In genomic region chr11:47052165-47052564, GRCh38 we compare ENCODE assay signal across 13 cellular contexts.
DNase-seq lines count a peak whose midpoint lies in the region; ATAC-seq and TF ChIP-seq lines count a peak whose summit lies in the region.
"Had no signal": no experiment of that assay in that cellular context is flagged by ENCODE, and none has a peak within 500 bp of the region (broad histone marks: within the 10 kb centered on the region; RNA-seq: fewer than 3 reads in every experiment).

No MANE protein-coding gene starts in this region.

- DNase-seq in adipocyte (ENCODE audit: low read depth) (no peak), fibroblast of the aortic adventitia (ENCODE audit: low read depth) (peak; percentile 76), uterus (no peak), mucosa of descending colon (no peak), NCI-H82 treated with DMSO at 0.1 percent for 48 hours (lab: John Stamatoyannopoulos, UW; ENCODE audit: unreplicated experiment) (no peak)
- DNase-seq: ACHN; CD4-positive, CD25-positive, alpha-beta regulatory T cell; GM23248 had no signal

- no peaks in the 10 kb centered on the region for H3K9me3 ChIP-seq in adipocyte (ENCODE audit: control insufficient read depth, low read length)
- no peaks in the 10 kb centered on the region for H3K9me3 ChIP-seq in muscle layer of colon (ENCODE audit: low read length)
- no peaks in the 10 kb centered on the region for H3K9me3 ChIP-seq in uterus
- H3K9me3 ChIP-seq in mucosa of descending colon = no peaks in the 10 kb centered on the region

- ATAC-seq in mucosa of descending colon = no peak
- no peak for ATAC-seq in HG03025 (IDR thresholded peaks at IDR 0.05; ENCODE audit: low FRiP score, unreplicated experiment)
- ATAC-seq: HCT116 had no signal

- H3K27me3 ChIP-seq in adipocyte (replicated peaks; ENCODE audit: control insufficient read depth, insufficient read depth, low read length) (no peaks in the 10 kb centered on the region), muscle layer of colon (ENCODE audit: control insufficient read depth in 1 of 2, insufficient read depth in 2 of 2, low read length in 2 of 2) (no peaks in the 10 kb centered on the region), uterus (no peaks in the 10 kb centered on the region)
- H3K27me3 ChIP-seq: BLaER1 treated with 17β-estradiol and CSF1 and Interleukin-3, amounts not matched to agents 10 nM and 100 nM had no signal

- H3K27ac ChIP-seq in muscle layer of colon (ENCODE audit: low read depth, low read length) = peak overlapping the region; percentile 32
- H3K27ac ChIP-seq in uterus = peak overlapping the region; percentile 15 to 19
- H3K27ac ChIP-seq: BLaER1 treated with 17β-estradiol and CSF1 and Interleukin-3, amounts not matched to agents 10 nM and 100 nM; GM23248; HL-60 had no signal

- TF ChIP-seq POLR2A in uterus (IDR thresholded peaks at IDR 0.05) = no peak

- H3K4me1 ChIP-seq in adipocyte (ENCODE audit: control insufficient read depth, insufficient read depth, low read length) = peaks cover 43% of the 10 kb centered on the region
- peaks cover 26% of the 10 kb centered on the region for H3K4me1 ChIP-seq in muscle layer of colon (ENCODE audit: insufficient read depth, low read length)
- no peaks in the 10 kb centered on the region for H3K4me1 ChIP-seq in uterus
- H3K4me1 ChIP-seq in mucosa of descending colon (ENCODE audit: low read depth) = no peaks in the 10 kb centered on the region

- TF ChIP-seq CTCF in fibroblast of the aortic adventitia (IDR thresholded peaks at IDR 0.05; ENCODE audit: insufficient read depth, low read length) (no peak), uterus (IDR thresholded peaks at IDR 0.05) (no peak), mucosa of descending colon (IDR thresholded peaks at IDR 0.05) (no peak)

- H3K36me3 ChIP-seq in adipocyte (ENCODE audit: control insufficient read depth, insufficient read depth, low read length, severe bottlenecking) = no peaks in the 10 kb centered on the region
- H3K36me3 ChIP-seq in muscle layer of colon (ENCODE audit: insufficient read depth, low read length) = no peaks in the 10 kb centered on the region
- H3K36me3 ChIP-seq in uterus = no peaks in the 10 kb centered on the region
- H3K36me3 ChIP-seq in mucosa of descending colon (ENCODE audit: low read depth) = no peaks in the 10 kb centered on the region

- H3K9ac ChIP-seq in adipocyte (ENCODE audit: low read length) (no peak overlapping the region), muscle layer of colon (ENCODE audit: low read length) (no peak overlapping the region)
- H3K9ac ChIP-seq: BLaER1 treated with 17β-estradiol and CSF1 and Interleukin-3, amounts not matched to agents 10 nM and 100 nM; GM23248 had no signal

- H3K4me3 ChIP-seq in adipocyte (ENCODE audit: low read length) (peak overlapping the region; percentile 43), fibroblast of the aortic adventitia (ENCODE audit: low read depth, low read length) (no peak overlapping the region), muscle layer of colon (ENCODE audit: low read depth in 1 of 2, low read length in 2 of 2) (no peak overlapping the region), uterus (no peak overlapping the region), mucosa of descending colon (no peak overlapping the region)
- H3K4me3 ChIP-seq: BLaER1 treated with 17β-estradiol and CSF1 and Interleukin-3, amounts not matched to agents 10 nM and 100 nM; GM23248 had no signal

- intact Hi-C loops in uterus (cut with DNase I; ENCODE audit: low total_unique reads) (no loop called here), mucosa of descending colon (cut with DNase I, micrococcal nuclease) (no loop called here)
